ENCODE assay signal across 10 cellular contexts in genomic region chr1:202964755-202965440, GRCh38. TPM values are rescaled to one million over a fixed set of nuclear protein-coding genes. Genes with fewer than 3 reads are reported as not detected.
DNase-seq lines count a peak whose midpoint lies in the region; TF ChIP-seq lines count a peak whose summit lies in the region.
"Had no signal": no experiment of that assay in that cellular context is flagged by ENCODE, and none has a peak within 500 bp of the region (broad histone marks: within the 10 kb centered on the region; RNA-seq: fewer than 3 reads in every experiment).

No MANE protein-coding gene starts in this region.

- peak; percentile 48 for DNase-seq in HPDE6-E6E7 (ENCODE audit: extremely low spot score)
- peak; percentile 92 for DNase-seq in NCI-H2196 treated with DMSO at 0.1 percent for 48 hours (lab: John Stamatoyannopoulos, UW; ENCODE audit: unreplicated experiment)
- no peak for DNase-seq in endothelial cell (ENCODE audit: low spot score)
- no peak for DNase-seq in progenitor cell of endocrine pancreas (ENCODE audit: low spot score, unreplicated experiment)
- no peak for DNase-seq in ascending aorta (ENCODE audit: low spot score in 2 of 2)
- DNase-seq in LoVo (ENCODE audit: low spot score) = no peak
- DNase-seq in cerebellar cortex (ENCODE audit: low spot score) = no peak
- DNase-seq: activated naive CD8-positive, alpha-beta T cell treated with anti-CD3 and anti-CD28 coated beads, Interleukin-2, amount 10 ng/mL, durations not matched to agents 7 days and 5 days; islet precursor cell had no signal

- H3K27ac Mint-ChIP-seq in endothelial cell (ENCODE audit: unreplicated experiment) (no peak overlapping the region), progenitor cell of endocrine pancreas (peak overlapping the region; percentile 54)
- H3K27ac Mint-ChIP-seq: activated naive CD8-positive, alpha-beta T cell treated with anti-CD3 and anti-CD28 coated beads, Interleukin-2, amount 10 ng/mL, durations not matched to agents 7 days and 5 days had no signal

- intact Hi-C loops in ascending aorta (cut with DNase I) = loop anchor here (5.0 kb wide), 1 partner anchor 103 kb away; no protein-coding TSS in a partner anchor

- H3K36me3 Mint-ChIP-seq in endothelial cell (ENCODE audit: low read depth, unreplicated experiment) (peaks cover 18% of the 10 kb centered on the region), progenitor cell of endocrine pancreas (ENCODE audit: insufficient read depth) (peaks cover 6% of the 10 kb centered on the region)

- H3K36me3 ChIP-seq in ascending aorta = peaks cover 13 to 34% of the 10 kb centered on the region in 2 donors

- no peak overlapping the region for H3K4me3 ChIP-seq in ascending aorta
- H3K4me3 ChIP-seq: PC-9 had no signal

- H3K27me3 ChIP-seq in ascending aorta = no peaks in the 10 kb centered on the region

- peaks cover 30% of the 10 kb centered on the region for H3K4me1 Mint-ChIP-seq in endothelial cell (ENCODE audit: unreplicated experiment)
- H3K4me1 Mint-ChIP-seq in progenitor cell of endocrine pancreas (ENCODE audit: low read depth) = peaks cover 14% of the 10 kb centered on the region

- H3K4me3 Mint-ChIP-seq in endothelial cell (ENCODE audit: unreplicated experiment) = peak overlapping the region; percentile 49
- H3K4me3 Mint-ChIP-seq in progenitor cell of endocrine pancreas (ENCODE audit: low read depth) = peak overlapping the region; percentile 71
- H3K4me3 Mint-ChIP-seq: activated naive CD8-positive, alpha-beta T cell treated with anti-CD3 and anti-CD28 coated beads, Interleukin-2, amount 10 ng/mL, durations not matched to agents 7 days and 5 days had no signal

- no peak overlapping the region for H3K27ac ChIP-seq in ascending aorta
- H3K27ac ChIP-seq: PC-9 had no signal

- H3K9me3 ChIP-seq in ascending aorta = no peaks in the 10 kb centered on the region

- peaks cover 4 to 19% of the 10 kb centered on the region in 2 donors for H3K4me1 ChIP-seq in ascending aorta

- H3K9me3 Mint-ChIP-seq in endothelial cell (ENCODE audit: unreplicated experiment) (no peaks in the 10 kb centered on the region), progenitor cell of endocrine pancreas (ENCODE audit: low read depth) (no peaks in the 10 kb centered on the region)
- H3K9me3 Mint-ChIP-seq: activated naive CD8-positive, alpha-beta T cell treated with anti-CD3 and anti-CD28 coated beads, Interleukin-2, amount 10 ng/mL, durations not matched to agents 7 days and 5 days had no signal

- H3K27me3 Mint-ChIP-seq in endothelial cell (ENCODE audit: unreplicated experiment) (peaks cover 6% of the 10 kb centered on the region), progenitor cell of endocrine pancreas (no peaks in the 10 kb centered on the region)
- H3K27me3 Mint-ChIP-seq: activated naive CD8-positive, alpha-beta T cell treated with anti-CD3 and anti-CD28 coated beads, Interleukin-2, amount 10 ng/mL, durations not matched to agents 7 days and 5 days had no signal

- TF ChIP-seq CTCF in endothelial cell (IDR thresholded peaks at IDR 0.05; ENCODE audit: unreplicated experiment) = no peak
- no peak for TF ChIP-seq CTCF in progenitor cell of endocrine pancreas (IDR thresholded peaks at IDR 0.05; ENCODE audit: unreplicated experiment)
- TF ChIP-seq CTCF in ascending aorta (IDR thresholded peaks at IDR 0.05) = no peak

RNA-seq across cellular contexts. Expression of gene CYB5R1, which starts 2.2 kb away (rescaled TPM):
- total RNA-seq in endothelial cell (ENCODE audit: unreplicated experiment) = 56.5 TPM
- total RNA-seq in progenitor cell of endocrine pancreas = 27.5 and 27.7 TPM in 2 replicates
- 97.4 TPM for total RNA-seq in ascending aorta

RNA-seq across cellular contexts. Expression of gene ADIPOR1, which starts 6.8 kb away (rescaled TPM):
- 52.9 TPM for total RNA-seq in endothelial cell (ENCODE audit: unreplicated experiment)
- total RNA-seq in progenitor cell of endocrine pancreas = 41.5 and 45.7 TPM in 2 replicates
- total RNA-seq in ascending aorta = 67.9 TPM

RNA-seq across cellular contexts. Expression of gene KLHL12, which starts 37.9 kb away (rescaled TPM):
- 31.5 TPM for total RNA-seq in endothelial cell (ENCODE audit: unreplicated experiment)
- total RNA-seq in progenitor cell of endocrine pancreas = 32.3 and 34.1 TPM in 2 replicates
- 17.8 TPM for total RNA-seq in ascending aorta

RNA-seq across cellular contexts. Expression of gene TMEM183A, which starts 42.3 kb away (rescaled TPM):
- total RNA-seq in endothelial cell (ENCODE audit: unreplicated experiment) = 65.5 TPM
- 74.3 and 77.4 TPM in 2 replicates for total RNA-seq in progenitor cell of endocrine pancreas
- total RNA-seq in ascending aorta = 44.6 TPM

Comparison
In these comparisons a context has a peak if more than half of its experiments do, and no peak if none do; other contexts are left out.
1. DNase-seq: peak in HPDE6-E6E7 (single experiment) and NCI-H2196 treated with DMSO at 0.1 percent for 48 hours (single experiment); none in endothelial cell (single experiment), progenitor cell of endocrine pancreas (single experiment), ascending aorta (0 of 2), LoVo (single experiment) and cerebellar cortex (single experiment).